Comparison of ENCODE assay signal across 1 cellular context in the genomic region with DNA sequence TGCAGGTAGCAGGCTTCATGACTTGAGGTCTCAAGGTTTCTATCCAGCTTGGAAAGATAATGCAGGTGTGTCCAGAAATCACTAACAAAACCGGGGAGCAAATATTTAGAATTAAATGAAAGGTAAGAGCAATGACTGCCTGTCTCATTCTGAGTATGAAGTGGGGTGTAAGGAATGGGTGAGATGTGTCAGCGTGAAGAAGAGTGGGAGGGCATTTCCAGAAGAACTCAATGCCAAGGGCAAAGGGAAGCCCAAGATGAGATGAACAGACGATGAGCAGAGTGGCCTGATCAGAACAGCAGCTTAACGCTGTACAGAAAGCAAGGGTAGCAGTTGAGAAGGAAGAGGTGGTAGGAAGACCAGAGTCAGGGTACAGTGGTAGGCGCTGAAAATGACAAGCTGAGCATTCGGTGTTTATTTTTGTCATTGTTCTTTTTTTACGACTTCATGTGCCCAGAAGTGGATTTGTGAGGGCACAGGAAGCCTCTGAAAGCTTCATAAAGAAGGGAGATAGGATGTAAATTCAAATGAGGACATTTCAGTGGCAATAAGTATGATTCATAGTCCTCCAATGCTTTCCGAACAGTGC.
TF ChIP-seq lines count a peak whose summit lies in the region.

No MANE protein-coding gene starts in this region.

TF ChIP-seq in GM23338, 12 proteins besides CTCF, POLR2A, EP300 and RAD21 (continued from another document):
- TF ChIP-seq, protein P1, sequence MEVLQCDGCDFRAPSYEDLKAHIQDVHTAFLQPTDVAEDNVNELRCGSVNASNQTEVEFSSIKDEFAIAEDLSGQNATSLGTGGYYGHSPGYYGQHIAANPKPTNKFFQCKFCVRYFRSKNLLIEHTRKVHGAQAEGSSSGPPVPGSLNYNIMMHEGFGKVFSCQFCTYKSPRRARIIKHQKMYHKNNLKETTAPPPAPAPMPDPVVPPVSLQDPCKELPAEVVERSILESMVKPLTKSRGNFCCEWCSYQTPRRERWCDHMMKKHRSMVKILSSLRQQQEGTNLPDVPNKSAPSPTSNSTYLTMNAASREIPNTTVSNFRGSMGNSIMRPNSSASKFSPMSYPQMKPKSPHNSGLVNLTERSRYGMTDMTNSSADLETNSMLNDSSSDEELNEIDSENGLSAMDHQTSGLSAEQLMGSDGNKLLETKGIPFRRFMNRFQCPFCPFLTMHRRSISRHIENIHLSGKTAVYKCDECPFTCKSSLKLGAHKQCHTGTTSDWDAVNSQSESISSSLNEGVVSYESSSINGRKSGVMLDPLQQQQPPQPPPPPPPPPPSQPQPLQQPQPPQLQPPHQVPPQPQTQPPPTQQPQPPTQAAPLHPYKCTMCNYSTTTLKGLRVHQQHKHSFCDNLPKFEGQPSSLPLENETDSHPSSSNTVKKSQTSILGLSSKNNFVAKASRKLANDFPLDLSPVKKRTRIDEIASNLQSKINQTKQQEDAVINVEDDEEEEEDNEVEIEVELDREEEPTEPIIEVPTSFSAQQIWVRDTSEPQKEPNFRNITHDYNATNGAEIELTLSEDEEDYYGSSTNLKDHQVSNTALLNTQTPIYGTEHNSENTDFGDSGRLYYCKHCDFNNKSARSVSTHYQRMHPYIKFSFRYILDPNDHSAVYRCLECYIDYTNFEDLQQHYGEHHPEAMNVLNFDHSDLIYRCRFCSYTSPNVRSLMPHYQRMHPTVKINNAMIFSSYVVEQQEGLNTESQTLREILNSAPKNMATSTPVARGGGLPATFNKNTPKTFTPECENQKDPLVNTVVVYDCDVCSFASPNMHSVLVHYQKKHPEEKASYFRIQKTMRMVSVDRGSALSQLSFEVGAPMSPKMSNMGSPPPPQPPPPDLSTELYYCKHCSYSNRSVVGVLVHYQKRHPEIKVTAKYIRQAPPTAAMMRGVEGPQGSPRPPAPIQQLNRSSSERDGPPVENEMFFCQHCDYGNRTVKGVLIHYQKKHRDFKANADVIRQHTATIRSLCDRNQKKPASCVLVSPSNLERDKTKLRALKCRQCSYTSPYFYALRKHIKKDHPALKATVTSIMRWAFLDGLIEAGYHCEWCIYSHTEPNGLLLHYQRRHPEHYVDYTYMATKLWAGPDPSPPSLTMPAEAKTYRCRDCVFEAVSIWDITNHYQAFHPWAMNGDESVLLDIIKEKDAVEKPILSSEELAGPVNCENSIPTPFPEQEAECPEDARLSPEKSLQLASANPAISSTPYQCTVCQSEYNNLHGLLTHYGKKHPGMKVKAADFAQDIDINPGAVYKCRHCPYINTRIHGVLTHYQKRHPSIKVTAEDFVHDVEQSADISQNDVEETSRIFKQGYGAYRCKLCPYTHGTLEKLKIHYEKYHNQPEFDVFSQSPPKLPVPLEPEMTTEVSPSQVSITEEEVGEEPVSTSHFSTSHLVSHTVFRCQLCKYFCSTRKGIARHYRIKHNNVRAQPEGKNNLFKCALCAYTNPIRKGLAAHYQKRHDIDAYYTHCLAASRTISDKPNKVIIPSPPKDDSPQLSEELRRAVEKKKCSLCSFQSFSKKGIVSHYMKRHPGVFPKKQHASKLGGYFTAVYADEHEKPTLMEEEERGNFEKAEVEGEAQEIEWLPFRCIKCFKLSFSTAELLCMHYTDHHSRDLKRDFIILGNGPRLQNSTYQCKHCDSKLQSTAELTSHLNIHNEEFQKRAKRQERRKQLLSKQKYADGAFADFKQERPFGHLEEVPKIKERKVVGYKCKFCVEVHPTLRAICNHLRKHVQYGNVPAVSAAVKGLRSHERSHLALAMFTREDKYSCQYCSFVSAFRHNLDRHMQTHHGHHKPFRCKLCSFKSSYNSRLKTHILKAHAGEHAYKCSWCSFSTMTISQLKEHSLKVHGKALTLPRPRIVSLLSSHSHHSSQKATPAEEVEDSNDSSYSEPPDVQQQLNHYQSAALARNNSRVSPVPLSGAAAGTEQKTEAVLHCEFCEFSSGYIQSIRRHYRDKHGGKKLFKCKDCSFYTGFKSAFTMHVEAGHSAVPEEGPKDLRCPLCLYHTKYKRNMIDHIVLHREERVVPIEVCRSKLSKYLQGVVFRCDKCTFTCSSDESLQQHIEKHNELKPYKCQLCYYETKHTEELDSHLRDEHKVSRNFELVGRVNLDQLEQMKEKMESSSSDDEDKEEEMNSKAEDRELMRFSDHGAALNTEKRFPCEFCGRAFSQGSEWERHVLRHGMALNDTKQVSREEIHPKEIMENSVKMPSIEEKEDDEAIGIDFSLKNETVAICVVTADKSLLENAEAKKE (CRISPR knock-in tag; IDR thresholded peaks at IDR 0.05), result no peak
- TF ChIP-seq EZH2 (IDR thresholded peaks at IDR 0.05; ENCODE audit: low read depth, unreplicated experiment), result no peak
- no peak for TF ChIP-seq ZNF331 (CRISPR knock-in tag; IDR thresholded peaks at IDR 0.05; ENCODE audit: low read depth)
- no peak for TF ChIP-seq NANOG (IDR thresholded peaks at IDR 0.05; ENCODE audit: borderline replicate concordance)
- no peak for TF ChIP-seq CREB1 (CRISPR knock-in tag; IDR thresholded peaks at IDR 0.05; ENCODE audit: low read depth)
- TF ChIP-seq JUNB (IDR thresholded peaks at IDR 0.05; ENCODE audit: unreplicated experiment), result no peak
- TF ChIP-seq EZH2phosphoT487 (IDR thresholded peaks at IDR 0.05; ENCODE audit: unreplicated experiment), result no peak
- TF ChIP-seq, protein P2, sequence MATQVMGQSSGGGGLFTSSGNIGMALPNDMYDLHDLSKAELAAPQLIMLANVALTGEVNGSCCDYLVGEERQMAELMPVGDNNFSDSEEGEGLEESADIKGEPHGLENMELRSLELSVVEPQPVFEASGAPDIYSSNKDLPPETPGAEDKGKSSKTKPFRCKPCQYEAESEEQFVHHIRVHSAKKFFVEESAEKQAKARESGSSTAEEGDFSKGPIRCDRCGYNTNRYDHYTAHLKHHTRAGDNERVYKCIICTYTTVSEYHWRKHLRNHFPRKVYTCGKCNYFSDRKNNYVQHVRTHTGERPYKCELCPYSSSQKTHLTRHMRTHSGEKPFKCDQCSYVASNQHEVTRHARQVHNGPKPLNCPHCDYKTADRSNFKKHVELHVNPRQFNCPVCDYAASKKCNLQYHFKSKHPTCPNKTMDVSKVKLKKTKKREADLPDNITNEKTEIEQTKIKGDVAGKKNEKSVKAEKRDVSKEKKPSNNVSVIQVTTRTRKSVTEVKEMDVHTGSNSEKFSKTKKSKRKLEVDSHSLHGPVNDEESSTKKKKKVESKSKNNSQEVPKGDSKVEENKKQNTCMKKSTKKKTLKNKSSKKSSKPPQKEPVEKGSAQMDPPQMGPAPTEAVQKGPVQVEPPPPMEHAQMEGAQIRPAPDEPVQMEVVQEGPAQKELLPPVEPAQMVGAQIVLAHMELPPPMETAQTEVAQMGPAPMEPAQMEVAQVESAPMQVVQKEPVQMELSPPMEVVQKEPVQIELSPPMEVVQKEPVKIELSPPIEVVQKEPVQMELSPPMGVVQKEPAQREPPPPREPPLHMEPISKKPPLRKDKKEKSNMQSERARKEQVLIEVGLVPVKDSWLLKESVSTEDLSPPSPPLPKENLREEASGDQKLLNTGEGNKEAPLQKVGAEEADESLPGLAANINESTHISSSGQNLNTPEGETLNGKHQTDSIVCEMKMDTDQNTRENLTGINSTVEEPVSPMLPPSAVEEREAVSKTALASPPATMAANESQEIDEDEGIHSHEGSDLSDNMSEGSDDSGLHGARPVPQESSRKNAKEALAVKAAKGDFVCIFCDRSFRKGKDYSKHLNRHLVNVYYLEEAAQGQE (IDR thresholded peaks at IDR 0.05; ENCODE audit: unreplicated experiment), result no peak
- TF ChIP-seq, protein P3, sequence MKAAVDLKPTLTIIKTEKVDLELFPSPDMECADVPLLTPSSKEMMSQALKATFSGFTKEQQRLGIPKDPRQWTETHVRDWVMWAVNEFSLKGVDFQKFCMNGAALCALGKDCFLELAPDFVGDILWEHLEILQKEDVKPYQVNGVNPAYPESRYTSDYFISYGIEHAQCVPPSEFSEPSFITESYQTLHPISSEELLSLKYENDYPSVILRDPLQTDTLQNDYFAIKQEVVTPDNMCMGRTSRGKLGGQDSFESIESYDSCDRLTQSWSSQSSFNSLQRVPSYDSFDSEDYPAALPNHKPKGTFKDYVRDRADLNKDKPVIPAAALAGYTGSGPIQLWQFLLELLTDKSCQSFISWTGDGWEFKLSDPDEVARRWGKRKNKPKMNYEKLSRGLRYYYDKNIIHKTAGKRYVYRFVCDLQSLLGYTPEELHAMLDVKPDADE (IDR thresholded peaks at IDR 0.05), result no peak
